In the genomic region with DNA sequence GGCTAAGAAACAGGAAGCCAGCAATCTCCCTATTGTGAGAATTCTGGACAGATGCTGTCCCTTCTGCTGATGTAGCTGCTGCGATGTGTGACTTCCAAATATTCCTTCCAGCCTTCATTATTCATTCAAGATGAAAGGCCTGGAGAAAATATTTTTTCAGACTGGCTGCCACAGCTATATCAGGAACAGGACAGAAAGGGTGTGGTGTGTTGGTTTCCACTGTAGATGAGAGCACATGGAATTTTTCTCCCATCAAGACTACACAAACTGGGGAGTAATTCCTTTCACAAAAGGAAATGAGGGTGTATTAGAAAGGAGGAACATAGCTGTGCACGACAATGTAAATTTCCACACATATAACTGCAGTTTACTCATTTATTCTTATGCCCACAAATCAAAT, we compare ENCODE assay signal across 27 cellular contexts.
"Had no signal": no experiment of that assay in that cellular context is flagged by ENCODE, and none has a peak within 500 bp of the region (broad histone marks: within the 10 kb centered on the region; RNA-seq: fewer than 3 reads in every experiment).

No MANE protein-coding gene starts in this region.

- H3K27me3 ChIP-seq: gastroesophageal sphincter had no signal

- H3K27ac ChIP-seq: esophagus muscularis mucosa, gastroesophageal sphincter, WERI-Rb-1 had no signal

- H3K4me3 ChIP-seq: esophagus muscularis mucosa, gastroesophageal sphincter had no signal

- H3K4me1 ChIP-seq: esophagus muscularis mucosa, gastroesophageal sphincter had no signal

- H3K36me3 Mint-ChIP-seq: activated naive CD4-positive, alpha-beta T cell treated with anti-CD3 and anti-CD28 coated beads, Interleukin-2, amount 10 ng/mL, durations not matched to agents 7 days and 5 days; activated naive CD4-positive, alpha-beta T cell treated with anti-CD3 and anti-CD28 coated beads, Interleukin-2, amount 50 U/mL, for 72 hours; activated naive CD8-positive, alpha-beta T cell treated with anti-CD3 and anti-CD28 coated beads, Interleukin-2, amount 10 ng/mL, durations not matched to agents 7 days and 5 days had no signal

- H3K27ac Mint-ChIP-seq: activated B cell treated with CpG ODN at 0.5 μM for 24 hours; activated CD4-positive, alpha-beta memory T cell treated with anti-CD3 and anti-CD28 coated beads, Interleukin-2, amount 10 ng/mL, durations not matched to agents 7 days and 5 days; activated naive CD4-positive, alpha-beta T cell treated with anti-CD3 and anti-CD28 coated beads, Interleukin-2, amount 10 ng/mL, durations not matched to agents 7 days and 5 days; activated naive CD4-positive, alpha-beta T cell treated with anti-CD3 and anti-CD28 coated beads, Interleukin-2, amount 50 U/mL, for 72 hours; activated naive CD8-positive, alpha-beta T cell treated with anti-CD3 and anti-CD28 coated beads, Interleukin-2, amount 10 ng/mL, durations not matched to agents 7 days and 5 days; activated T-cell treated with anti-CD3 and anti-CD28 coated beads, Interleukin-2, amount 50 U/mL, for 24 hours; activated T-cell treated with anti-CD3 and anti-CD28 coated beads, Interleukin-2, amount 50 U/mL, for 72 hours; effector memory CD8-positive, alpha-beta T cell; T-helper 17 cell; T-helper 2 cell treated with Interferon-gamma antibody and Interleukin-4, amounts not matched to agents 5 μg/mL and 100 μg/mL, for 36 hours had no signal

- H3K36me3 ChIP-seq: esophagus muscularis mucosa, gastroesophageal sphincter, WERI-Rb-1 had no signal

- H3K9me3 Mint-ChIP-seq: activated B cell treated with CpG ODN at 0.5 μM for 24 hours; activated CD4-positive, alpha-beta memory T cell treated with anti-CD3 and anti-CD28 coated beads, Interleukin-2, amount 10 ng/mL, durations not matched to agents 7 days and 5 days; activated naive CD4-positive, alpha-beta T cell treated with anti-CD3 and anti-CD28 coated beads, Interleukin-2, amount 10 ng/mL, durations not matched to agents 7 days and 5 days; activated naive CD4-positive, alpha-beta T cell treated with anti-CD3 and anti-CD28 coated beads, Interleukin-2, amount 50 U/mL, for 72 hours; activated naive CD8-positive, alpha-beta T cell treated with anti-CD3 and anti-CD28 coated beads, Interleukin-2, amount 10 ng/mL, durations not matched to agents 7 days and 5 days; activated T-cell treated with anti-CD3 and anti-CD28 coated beads, Interleukin-2, amount 50 U/mL, for 24 hours; activated T-cell treated with anti-CD3 and anti-CD28 coated beads, Interleukin-2, amount 50 U/mL, for 72 hours; effector memory CD8-positive, alpha-beta T cell; T-helper 2 cell treated with Interferon-gamma antibody and Interleukin-4, amounts not matched to agents 5 μg/mL and 100 μg/mL, for 36 hours had no signal

- H3K27me3 Mint-ChIP-seq: activated CD4-positive, alpha-beta memory T cell treated with anti-CD3 and anti-CD28 coated beads, Interleukin-2, amount 10 ng/mL, durations not matched to agents 7 days and 5 days; activated naive CD4-positive, alpha-beta T cell treated with anti-CD3 and anti-CD28 coated beads, Interleukin-2, amount 10 ng/mL, durations not matched to agents 7 days and 5 days had no signal

- ATAC-seq: activated CD4-positive, CD25-positive, alpha-beta regulatory T cell treated with anti-CD3 and anti-CD28 coated beads, Interleukin-2, amount 50 U/mL, for 24 hours; activated naive CD4-positive, alpha-beta T cell treated with anti-CD3 and anti-CD28 coated beads, Interleukin-2, amount 50 U/mL, for 72 hours; activated T-cell treated with anti-CD3 and anti-CD28 coated beads, Interleukin-2, amount 50 U/mL, for 72 hours; effector memory CD8-positive, alpha-beta T cell; gastroesophageal sphincter; T-helper 17 cell had no signal

- DNase-seq: activated B cell treated with CpG ODN at 0.5 μM for 24 hours; activated CD4-positive, alpha-beta memory T cell treated with anti-CD3 and anti-CD28 coated beads, Interleukin-2, amount 10 ng/mL, durations not matched to agents 7 days and 5 days; activated CD4-positive, alpha-beta T cell treated with anti-CD3 and anti-CD28 coated beads for 48 hours; activated CD8-positive, alpha-beta memory T cell treated with anti-CD3 and anti-CD28 coated beads, Interleukin-2, amount 50 U/mL, for 48 hours; activated gamma-delta T cell; activated naive CD4-positive, alpha-beta T cell; activated naive CD4-positive, alpha-beta T cell treated with anti-CD3 and anti-CD28 coated beads, Interleukin-2, amount 10 ng/mL, durations not matched to agents 7 days and 5 days; activated naive CD8-positive, alpha-beta T cell treated with anti-CD3 and anti-CD28 coated beads, Interleukin-2, amount 10 ng/mL, durations not matched to agents 7 days and 5 days; activated T-cell treated with anti-CD3 and anti-CD28 coated beads for 4 hours; activated T-cell treated with anti-CD3 and anti-CD28 coated beads, Interleukin-2, amount 50 U/mL, for 24 hours; activated T-cell treated with anti-CD3 and anti-CD28 coated beads, Interleukin-2, amount 50 U/mL, for 72 hours; caudate nucleus; cortex of kidney; dermis blood vessel endothelial cell; effector CD4-positive, alpha-beta T cell; effector memory CD8-positive, alpha-beta T cell; erythroblast; foreskin melanocyte; T-helper 1 cell; T-helper 17 cell; T1000; WERI-Rb-1 had no signal

- H3K4me3 Mint-ChIP-seq: activated B cell treated with CpG ODN at 0.5 μM for 24 hours; activated CD4-positive, alpha-beta memory T cell treated with anti-CD3 and anti-CD28 coated beads, Interleukin-2, amount 10 ng/mL, durations not matched to agents 7 days and 5 days; activated naive CD4-positive, alpha-beta T cell treated with anti-CD3 and anti-CD28 coated beads, Interleukin-2, amount 10 ng/mL, durations not matched to agents 7 days and 5 days; activated naive CD8-positive, alpha-beta T cell treated with anti-CD3 and anti-CD28 coated beads, Interleukin-2, amount 10 ng/mL, durations not matched to agents 7 days and 5 days; activated T-cell treated with anti-CD3 and anti-CD28 coated beads, Interleukin-2, amount 50 U/mL, for 24 hours; activated T-cell treated with anti-CD3 and anti-CD28 coated beads, Interleukin-2, amount 50 U/mL, for 72 hours; effector memory CD8-positive, alpha-beta T cell; T-helper 17 cell; T-helper 2 cell treated with Interferon-gamma antibody and Interleukin-4, amounts not matched to agents 5 μg/mL and 100 μg/mL, for 36 hours had no signal

- H3K9me3 ChIP-seq: esophagus muscularis mucosa, gastroesophageal sphincter had no signal

- H3K4me1 Mint-ChIP-seq: activated B cell treated with CpG ODN at 0.5 μM for 24 hours; activated CD4-positive, alpha-beta memory T cell treated with anti-CD3 and anti-CD28 coated beads, Interleukin-2, amount 10 ng/mL, durations not matched to agents 7 days and 5 days; activated naive CD4-positive, alpha-beta T cell treated with anti-CD3 and anti-CD28 coated beads, Interleukin-2, amount 10 ng/mL, durations not matched to agents 7 days and 5 days; activated naive CD8-positive, alpha-beta T cell treated with anti-CD3 and anti-CD28 coated beads, Interleukin-2, amount 10 ng/mL, durations not matched to agents 7 days and 5 days; T-helper 17 cell had no signal
